ENCODE assay signal across 8 cellular contexts in the genomic region with DNA sequence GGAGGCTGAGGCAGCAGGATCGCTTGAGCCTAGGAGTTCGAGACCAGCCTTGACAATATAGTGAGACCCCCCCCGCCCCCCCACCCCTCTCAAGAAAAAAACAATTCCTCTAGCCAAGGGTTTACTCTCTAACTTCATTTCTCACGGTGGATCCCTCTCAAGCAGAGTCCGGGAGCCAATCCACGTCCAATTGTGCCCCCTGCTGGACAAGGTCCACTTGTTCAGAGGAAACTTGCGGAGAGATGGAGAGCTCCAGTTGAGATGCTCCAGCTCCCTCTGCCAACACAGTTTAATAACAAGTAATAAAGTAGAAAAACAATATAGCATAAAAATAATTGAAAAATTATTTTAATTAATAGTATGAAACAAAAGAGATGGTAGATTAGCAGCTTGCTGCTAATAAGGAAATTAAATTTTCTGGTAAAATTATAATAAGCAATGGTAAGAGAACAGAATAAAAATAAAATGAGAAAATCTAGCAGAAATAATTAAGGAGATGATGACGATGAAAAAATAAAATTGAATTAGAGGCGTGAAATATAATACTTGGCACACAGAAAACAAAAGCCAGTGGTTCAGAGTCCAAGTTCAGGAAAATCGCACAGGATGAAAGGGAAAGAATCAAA. TPM values are rescaled to one million over a fixed set of nuclear protein-coding genes. Genes with fewer than 3 reads are reported as not detected.
DNase-seq lines count a peak whose midpoint lies in the region; ATAC-seq and TF ChIP-seq lines count a peak whose summit lies in the region.

No MANE protein-coding gene starts in this region.

- H3K27ac Mint-ChIP-seq in activated CD8-positive, alpha-beta T cell treated with anti-CD3 and anti-CD28 coated beads for 36 hours, result no peak overlapping the region
- H3K27ac Mint-ChIP-seq in endothelial cell (ENCODE audit: unreplicated experiment) (no peak overlapping the region), naive B cell (no peak overlapping the region)

- H3K4me3 ChIP-seq in stomach, result no peak overlapping the region

- H3K9me3 Mint-ChIP-seq in activated CD8-positive, alpha-beta T cell treated with anti-CD3 and anti-CD28 coated beads for 36 hours, result peaks cover 2% of the 10 kb centered on the region
- no peaks in the 10 kb centered on the region for H3K9me3 Mint-ChIP-seq in endothelial cell (ENCODE audit: unreplicated experiment)
- H3K9me3 Mint-ChIP-seq in naive B cell, result peaks cover 0 to 5% (median 3%) of the 10 kb centered on the region in 7 donors

- POLR2A ChIA-PET in activated CD8-positive, alpha-beta T cell treated with anti-CD3 and anti-CD28 coated beads for 36 hours (lab: Charles Lee), result interaction anchor here (0.5 kb wide), 1 partner anchor 129 kb away, joined by 3 read pairs; no protein-coding TSS in a partner anchor

- peaks cover 32% of the 10 kb centered on the region for H3K27me3 Mint-ChIP-seq in activated CD8-positive, alpha-beta T cell treated with anti-CD3 and anti-CD28 coated beads for 36 hours
- H3K27me3 Mint-ChIP-seq in endothelial cell (ENCODE audit: unreplicated experiment) (no peaks in the 10 kb centered on the region), naive B cell (peaks cover 32 to 41% (median 35%) of the 10 kb centered on the region in 3 donors)

- no peak for TF ChIP-seq POLR2A in stomach (IDR thresholded peaks at IDR 0.05)

- H3K27ac ChIP-seq in stomach, result no peak overlapping the region

- CTCF ChIA-PET in activated CD8-positive, alpha-beta T cell treated with anti-CD3 and anti-CD28 coated beads for 36 hours (lab: Charles Lee), result interaction anchor here (0.6 to 8.8 kb wide), 37 partner anchors 9 to 528 kb away, joined by 3 to 82 read pairs (median 4); no protein-coding TSS in a partner anchor

- no peak overlapping the region for H3K4me3 Mint-ChIP-seq in activated CD8-positive, alpha-beta T cell treated with anti-CD3 and anti-CD28 coated beads for 36 hours
- H3K4me3 Mint-ChIP-seq in endothelial cell (ENCODE audit: unreplicated experiment) (no peak overlapping the region), naive B cell (no peak overlapping the region)

- no peaks in the 10 kb centered on the region for H3K36me3 ChIP-seq in stomach

- intact Hi-C loops in activated CD8-positive, alpha-beta T cell treated with anti-CD3 and anti-CD28 coated beads for 36 hours (cut with micrococcal nuclease), result no loop called here
- intact Hi-C loops in stomach (cut with DNase I; ENCODE audit: low total_unique reads), result no loop called here

- H3K9me3 ChIP-seq in stomach, result peaks cover 0 to 9% (median 6%) of the 10 kb centered on the region in 4 donors

- no peaks in the 10 kb centered on the region for H3K36me3 Mint-ChIP-seq in activated CD8-positive, alpha-beta T cell treated with anti-CD3 and anti-CD28 coated beads for 36 hours (ENCODE audit: low read depth)
- H3K36me3 Mint-ChIP-seq in endothelial cell (ENCODE audit: low read depth, unreplicated experiment) (no peaks in the 10 kb centered on the region), naive B cell (no peaks in the 10 kb centered on the region)

- H3K27me3 ChIP-seq in stomach, result peaks cover 0 to 38% (median 12%) of the 10 kb centered on the region in 3 donors

- TF ChIP-seq EP300 in stomach (IDR thresholded peaks at IDR 0.05), result no peak

- ATAC-seq in activated CD8-positive, alpha-beta T cell treated with anti-CD3 and anti-CD28 coated beads for 36 hours, result peak; percentile 74
- ATAC-seq in naive B cell (ENCODE audit: low read depth in 2 of 2), result peak; percentile 56 to 82
- no peak for ATAC-seq in HG03354 (IDR thresholded peaks at IDR 0.05; ENCODE audit: poor library complexity, severe bottlenecking, unreplicated experiment)

- DNase-seq in Ammon's horn (ENCODE audit: low spot score) (peak; percentile 90), GM20000 (ENCODE audit: low spot score) (peak; percentile 62), NCI-H526 treated with DMSO at 0.1 percent for 48 hours (lab: John Stamatoyannopoulos, UW) (peak; percentile 34), endothelial cell (ENCODE audit: low spot score) (peak; percentile 87), naive B cell (peak; percentile 67), stomach (peak; percentile 65)
- DNase-seq in activated CD8-positive, alpha-beta T cell treated with anti-CD3 and anti-CD28 coated beads for 36 hours, result peak; percentile 86

- TF ChIP-seq CTCF in GM20000 (IDR thresholded peaks at IDR 0.05; ENCODE audit: extremely low read depth, missing control alignments) (peak; percentile 36), endothelial cell (IDR thresholded peaks at IDR 0.05; ENCODE audit: unreplicated experiment) (peak; percentile 63), stomach (IDR thresholded peaks at IDR 0.05) (peak in 4 of 7 experiments; percentile 24 to 44 (median 36))
- peak; percentile 73 for TF ChIP-seq CTCF in activated CD8-positive, alpha-beta T cell treated with anti-CD3 and anti-CD28 coated beads for 36 hours (IDR thresholded peaks at IDR 0.05)

- H3K4me1 Mint-ChIP-seq in activated CD8-positive, alpha-beta T cell treated with anti-CD3 and anti-CD28 coated beads for 36 hours (ENCODE audit: low read depth), result peaks cover 5% of the 10 kb centered on the region
- H3K4me1 Mint-ChIP-seq in endothelial cell (ENCODE audit: unreplicated experiment) (peaks cover 2% of the 10 kb centered on the region), naive B cell (peaks cover 10 to 12% (median 10%) of the 10 kb centered on the region in 3 donors)

- peaks cover 0 to 8% (median 6%) of the 10 kb centered on the region in 4 donors for H3K4me1 ChIP-seq in stomach

- 8 to 17% (median 10%) methylated on average over 9 to 10 of the region's 10 CpGs for WGBS in stomach, 5 donors

RNA-seq across cellular contexts. Expression of a gene that starts 14.5 kb away (rescaled TPM):
- total RNA-seq in activated CD8-positive, alpha-beta T cell treated with anti-CD3 and anti-CD28 coated beads for 36 hours, result not detected
- 0.21 TPM for total RNA-seq in endothelial cell (ENCODE audit: unreplicated experiment)
- 10 to 100 TPM; 14.3 to 27.2 (median 19.9) TPM for polyA plus RNA-seq in naive B cell (ENCODE audit: low read depth in 6 of 6)
- 1 to 10 TPM in 3 of 5 donors, not detected in 2; 2.0 to 5.4 (median 2.8) TPM for total RNA-seq in stomach
- 1 to 10 TPM in 1 of 3 donors, under 1 TPM in 1, not detected in 1; 0.55 to 1.8 TPM for polyA plus RNA-seq in stomach

RNA-seq across cellular contexts. Expression of a gene that starts 30.9 kb away (rescaled TPM):
- total RNA-seq in activated CD8-positive, alpha-beta T cell treated with anti-CD3 and anti-CD28 coated beads for 36 hours, result not detected
- total RNA-seq in endothelial cell (ENCODE audit: unreplicated experiment) (not detected), stomach (1 to 10 TPM in 1 of 5 donors, under 1 TPM in 1, not detected in 3; 0.58 to 1.8 TPM)
- polyA plus RNA-seq in naive B cell (ENCODE audit: low read depth in 6 of 6) (1 to 10 TPM in 1 of 6 donors, not detected in 5; 3.7 TPM), stomach (1 to 10 TPM in 1 of 3 donors, not detected in 2; 1.2 TPM)

RNA-seq across cellular contexts. Expression of a gene that starts 32.0 kb away (rescaled TPM):
- total RNA-seq in activated CD8-positive, alpha-beta T cell treated with anti-CD3 and anti-CD28 coated beads for 36 hours, result 1 to 10 TPM; 2.4 to 4.6 TPM
- total RNA-seq in endothelial cell (ENCODE audit: unreplicated experiment) (12.9 TPM), stomach (100 to 1,000 TPM in 1 of 5 donors, 1 to 10 TPM in 4; 1.2 to 151 (median 3.9) TPM)
- polyA plus RNA-seq in naive B cell (ENCODE audit: low read depth in 6 of 6) (1 to 10 TPM in 5 of 6 donors, under 1 TPM in 1; 0.85 to 6.8 (median 3.6) TPM), stomach (10 to 100 TPM; 11.2 to 26.7 (median 19.8) TPM)

Comparison
In these comparisons a context has a peak if more than half of its experiments do, and no peak if none do; other contexts are left out.
1. DNase-seq: peak in every context shown above with its lines; median percentile 90 in Ammon's horn; 87 in endothelial cell; 86 in activated CD8-positive, alpha-beta T cell treated with anti-CD3 and anti-CD28 coated beads for 36 hours; 67 in naive B cell; 65 in stomach; 62 in GM20000; 34 in NCI-H526 treated with DMSO at 0.1 percent for 48 hours.